ENCODE assay signal across 1 cellular context in the genomic region with DNA sequence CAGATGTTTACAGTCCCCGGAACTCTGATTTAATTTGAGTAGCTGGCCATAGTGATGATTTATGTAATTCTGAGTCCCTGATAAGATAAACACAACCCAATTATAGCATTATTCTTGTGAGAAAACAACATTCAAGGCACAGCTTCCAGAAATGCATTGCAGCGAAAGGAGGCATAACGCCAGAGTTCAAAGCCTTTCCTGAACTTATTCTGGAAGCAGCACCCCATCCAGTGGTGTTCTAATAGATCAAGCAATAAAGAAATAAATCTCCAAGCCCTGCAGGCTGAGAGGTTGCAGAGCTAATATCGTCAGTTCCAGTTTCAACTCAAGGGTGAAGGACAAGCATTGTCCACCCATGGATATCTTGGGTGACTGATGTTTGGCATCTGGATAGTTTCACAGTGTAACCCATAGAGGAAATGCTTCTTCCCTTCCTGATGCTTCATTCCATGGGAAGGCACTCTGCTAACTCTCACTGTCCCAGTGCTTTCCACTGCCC.
TF ChIP-seq lines count a peak whose summit lies in the region.

No MANE protein-coding gene starts in this region.

TF ChIP-seq in HEK293, 187 proteins besides CTCF, POLR2A, EP300 and RAD21 (continued from another document):
- TF ChIP-seq, protein P1, sequence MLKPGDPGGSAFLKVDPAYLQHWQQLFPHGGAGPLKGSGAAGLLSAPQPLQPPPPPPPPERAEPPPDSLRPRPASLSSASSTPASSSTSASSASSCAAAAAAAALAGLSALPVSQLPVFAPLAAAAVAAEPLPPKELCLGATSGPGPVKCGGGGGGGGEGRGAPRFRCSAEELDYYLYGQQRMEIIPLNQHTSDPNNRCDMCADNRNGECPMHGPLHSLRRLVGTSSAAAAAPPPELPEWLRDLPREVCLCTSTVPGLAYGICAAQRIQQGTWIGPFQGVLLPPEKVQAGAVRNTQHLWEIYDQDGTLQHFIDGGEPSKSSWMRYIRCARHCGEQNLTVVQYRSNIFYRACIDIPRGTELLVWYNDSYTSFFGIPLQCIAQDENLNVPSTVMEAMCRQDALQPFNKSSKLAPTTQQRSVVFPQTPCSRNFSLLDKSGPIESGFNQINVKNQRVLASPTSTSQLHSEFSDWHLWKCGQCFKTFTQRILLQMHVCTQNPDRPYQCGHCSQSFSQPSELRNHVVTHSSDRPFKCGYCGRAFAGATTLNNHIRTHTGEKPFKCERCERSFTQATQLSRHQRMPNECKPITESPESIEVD (tag by site-specific recombination; IDR thresholded peaks at IDR 0.05) = 0 out of 2 replicates have a peak, but pooled peaks have one; percentile 17
